Comparison of ENCODE assay signal across 1 cellular context in genomic region chr6:36597775-36598174, GRCh38.
TF ChIP-seq lines count a peak whose summit lies in the region.

No MANE protein-coding gene starts in this region.

TF ChIP-seq in HepG2, 621 proteins besides CTCF, POLR2A, EP300 and RAD21 (continued from another document):
- no peak for TF ChIP-seq SMAD1 (CRISPR knock-in tag; IDR thresholded peaks at IDR 0.05; ENCODE audit: borderline replicate concordance, low read depth)
- TF ChIP-seq GPN1 (CRISPR knock-in tag; IDR thresholded peaks at IDR 0.05; ENCODE audit: borderline replicate concordance), result no peak
- TF ChIP-seq ZNF317 (CRISPR knock-in tag; IDR thresholded peaks at IDR 0.05), result 0 out of 2 replicates have a peak, but pooled peaks have one; percentile 23
- TF ChIP-seq ZBTB33 (CRISPR knock-in tag; IDR thresholded peaks at IDR 0.05), result no peak
